In genomic region chr6:3671382-3671781, GRCh38 we compare ENCODE assay signal across 22 cellular contexts.
DNase-seq lines count a peak whose midpoint lies in the region; ATAC-seq, FAIRE-seq and TF ChIP-seq lines count a peak whose summit lies in the region.
"Had no signal": no experiment of that assay in that cellular context is flagged by ENCODE, and none has a peak within 500 bp of the region (broad histone marks: within the 10 kb centered on the region; RNA-seq: fewer than 3 reads in every experiment).

No MANE protein-coding gene starts in this region.

- no peaks in the 10 kb centered on the region for H3K4me1 Mint-ChIP-seq in osteocyte (ENCODE audit: unreplicated experiment)
- H3K4me1 Mint-ChIP-seq: B cell; CD4-positive, CD25-positive, alpha-beta regulatory T cell had no signal

- no peak overlapping the region for H3K27ac Mint-ChIP-seq in osteocyte (ENCODE audit: unreplicated experiment)
- H3K27ac Mint-ChIP-seq: B cell; CD4-positive, CD25-positive, alpha-beta regulatory T cell; CD8-positive, alpha-beta T cell; GM23338; H9 had no signal

- peaks cover 12% of the 10 kb centered on the region for H3K9me3 ChIP-seq in WERI-Rb-1 (ENCODE audit: severe bottlenecking)
- H3K9me3 ChIP-seq: Caco-2 had no signal

- peaks cover 18% of the 10 kb centered on the region for H3K27me3 Mint-ChIP-seq in osteocyte (ENCODE audit: unreplicated experiment)

- no peaks in the 10 kb centered on the region for H3K27me3 ChIP-seq in WERI-Rb-1 (ENCODE audit: insufficient read depth, low read depth, severe bottlenecking)
- H3K27me3 ChIP-seq: BLaER1 had no signal

- peaks cover 10% of the 10 kb centered on the region for H3K36me3 Mint-ChIP-seq in osteocyte (ENCODE audit: unreplicated experiment)
- H3K36me3 Mint-ChIP-seq: CD4-positive, CD25-positive, alpha-beta regulatory T cell; CD8-positive, alpha-beta T cell had no signal

- TF ChIP-seq CTCF in WERI-Rb-1 (IDR thresholded peaks at IDR 0.05; ENCODE audit: low read depth, low read length) (peak; percentile 30), osteocyte (IDR thresholded peaks at IDR 0.05) (no peak)

- no peak overlapping the region for H3K27ac ChIP-seq in WERI-Rb-1
- H3K27ac ChIP-seq: 22Rv1, BLaER1, C4-2B had no signal

- DNase-seq in DMS 273 (lab: John Stamatoyannopoulos, UW; ENCODE audit: unreplicated experiment) (peak; percentile 10), DMS 273 treated with DMSO at 0.1 percent for 48 hours (lab: John Stamatoyannopoulos, UW) (no peak), HTR-8/SVneo (ENCODE audit: insufficient read length, low spot score) (no peak), WERI-Rb-1 (no peak), osteocyte (ENCODE audit: extremely low spot score, unreplicated experiment) (no peak)
- DNase-seq: Caco-2; CD4-positive, CD25-positive, alpha-beta regulatory T cell; CD8-positive, alpha-beta T cell; DMS53; DMS79 treated with DMSO at 0.1 percent for 48 hours; GF-D8; H9 had no signal

- no peak overlapping the region for H3K4me3 Mint-ChIP-seq in osteocyte (ENCODE audit: unreplicated experiment)
- H3K4me3 Mint-ChIP-seq: B cell; CD4-positive, CD25-positive, alpha-beta regulatory T cell; CD8-positive, alpha-beta T cell; GM23338; H9 had no signal

- H3K9me3 Mint-ChIP-seq in osteocyte (ENCODE audit: unreplicated experiment) = peaks cover 32% of the 10 kb centered on the region

- H3K4me3 ChIP-seq in WERI-Rb-1 (ENCODE audit: low read depth, low read length) = no peak overlapping the region
- H3K4me3 ChIP-seq: BLaER1, GM23338 had no signal

- FAIRE-seq in HTR-8/SVneo (lab: Jason Lieb, UNC) = peak; percentile 4
- FAIRE-seq: A204.1, GM12891, GM18507 had no signal

- ATAC-seq in HG03135 (IDR thresholded peaks at IDR 0.05; ENCODE audit: unreplicated experiment) = no peak
- ATAC-seq: CD8-positive, alpha-beta T cell; GM23338; HCT116 had no signal

- no peaks in the 10 kb centered on the region for H3K36me3 ChIP-seq in WERI-Rb-1
- H3K36me3 ChIP-seq: BLaER1 had no signal
